In the genomic region with DNA sequence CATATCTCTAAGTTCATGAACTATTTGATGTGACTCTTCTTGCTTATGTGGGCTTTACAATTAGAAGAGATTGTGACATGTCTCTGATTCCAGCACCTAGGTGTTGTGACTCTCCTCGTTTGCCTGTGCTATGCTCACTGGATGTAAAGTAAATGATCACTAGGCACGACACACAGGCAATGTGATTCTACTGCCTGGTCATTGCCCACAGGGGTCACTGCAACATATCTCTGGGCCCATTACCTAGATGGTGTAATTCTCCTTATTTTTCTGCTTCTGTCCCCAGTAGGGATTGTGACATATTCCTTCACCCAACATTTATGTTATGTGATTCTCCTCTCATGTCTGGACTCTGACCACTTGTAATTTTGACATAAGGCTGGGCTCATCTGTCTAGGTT, we compare ENCODE assay signal across 26 cellular contexts.
"Had no signal": no experiment of that assay in that cellular context is flagged by ENCODE, and none has a peak within 500 bp of the region (broad histone marks: within the 10 kb centered on the region; RNA-seq: fewer than 3 reads in every experiment).

No MANE protein-coding gene starts in this region.

- H3K27ac ChIP-seq: coronary artery, dorsolateral prefrontal cortex, esophagus squamous epithelium, gastrocnemius medialis, heart right ventricle, left lung, lower lobe of right lung had no signal

- H3K4me3 Mint-ChIP-seq: immature natural killer cell; naive thymus-derived CD4-positive, alpha-beta T cell had no signal

- H3K36me3 ChIP-seq: esophagus squamous epithelium, gastrocnemius medialis, heart right ventricle, left lung, lower lobe of right lung had no signal

- H3K27ac Mint-ChIP-seq: immature natural killer cell; naive thymus-derived CD4-positive, alpha-beta T cell had no signal

- ATAC-seq: esophagus mucosa; gastrocnemius medialis; heart right ventricle; left cardiac atrium; left lung; left ventricle myocardium superior; lower lobe of right lung; naive thymus-derived CD4-positive, alpha-beta T cell had no signal

- H3K27me3 ChIP-seq: dorsolateral prefrontal cortex, esophagus squamous epithelium, gastrocnemius medialis, heart right ventricle, left lung had no signal

- H3K9me3 ChIP-seq: gastrocnemius medialis, lower lobe of right lung had no signal

- H3K4me1 Mint-ChIP-seq: immature natural killer cell had no signal

- H3K4me1 ChIP-seq: esophagus squamous epithelium, gastrocnemius medialis, heart right ventricle, left lung, lower lobe of right lung had no signal

- DNase-seq: dermis blood vessel endothelial cell; dorsolateral prefrontal cortex; effector CD4-positive, alpha-beta T cell; effector memory CD4-positive, alpha-beta T cell; erythroblast; esophagus squamous epithelium; foreskin fibroblast; foreskin melanocyte; gastrocnemius medialis; glutamatergic neuron; head of caudate nucleus; heart right ventricle; hippocampal formation; immature natural killer cell; islet precursor cell; kidney; kidney glomerular epithelial cell; left cardiac atrium; left lung; left ventricle myocardium superior; lower lobe of right lung; mesenchymal stem cell; midbrain; naive thymus-derived CD4-positive, alpha-beta T cell had no signal

- H3K4me3 ChIP-seq: coronary artery, dorsolateral prefrontal cortex, esophagus squamous epithelium, gastrocnemius medialis, heart right ventricle, left lung, lower lobe of right lung had no signal
